Comparison of ENCODE assay signal across 8 cellular contexts in the genomic region with DNA sequence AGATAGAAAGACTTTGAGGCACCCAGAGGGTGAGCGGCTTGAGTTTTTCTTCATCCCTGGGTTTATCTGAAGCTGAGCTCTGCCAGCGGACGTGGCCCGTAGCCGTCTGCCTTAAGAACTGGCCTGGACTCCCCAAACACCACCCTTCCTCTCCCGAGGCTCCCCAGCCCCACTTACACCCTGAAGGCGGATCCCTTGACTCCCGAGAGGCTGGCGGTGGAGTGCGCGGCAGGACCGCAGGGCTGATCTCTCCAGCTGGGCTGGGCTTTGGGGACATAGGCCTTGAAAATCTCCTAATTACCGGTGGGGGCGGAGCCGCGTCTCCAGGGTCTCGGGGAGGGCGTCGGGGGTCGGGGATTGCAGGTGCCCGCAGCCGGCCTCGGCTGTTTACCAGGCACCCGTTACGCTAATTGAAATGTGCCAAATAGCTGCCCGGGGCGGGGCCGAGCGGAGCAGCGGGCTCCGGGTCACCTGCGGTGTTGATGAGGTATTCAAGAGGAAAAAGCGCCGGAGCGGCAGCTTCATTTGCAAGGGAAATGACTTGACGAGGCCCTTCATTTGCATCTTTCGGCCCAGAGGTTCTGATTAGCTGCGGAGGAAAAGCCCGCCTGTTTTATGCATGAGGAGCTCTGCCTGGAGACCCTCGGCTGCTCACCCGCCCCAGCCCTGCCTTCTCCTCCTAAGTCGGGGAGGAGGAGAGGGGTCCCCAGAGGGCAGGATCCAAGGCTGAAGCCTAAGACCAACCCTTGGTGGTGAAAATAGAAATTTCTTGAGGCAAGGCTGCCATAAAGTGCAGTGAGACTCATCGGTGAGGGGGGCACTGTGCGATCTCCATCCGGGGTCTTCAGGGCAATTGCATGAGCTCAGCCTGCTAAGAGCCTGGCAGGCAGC.
DNase-seq lines count a peak whose midpoint lies in the region; ATAC-seq and TF ChIP-seq lines count a peak whose summit lies in the region.

No MANE protein-coding gene starts in this region.

- H3K4me3 Mint-ChIP-seq in CD4-positive, CD25-positive, alpha-beta regulatory T cell: peak overlapping the region; percentile 25 to 83 (median 70)
- peak overlapping the region; percentile 67 for H3K4me3 Mint-ChIP-seq in chondrocyte (ENCODE audit: unreplicated experiment)
- H3K4me3 Mint-ChIP-seq in naive thymus-derived CD8-positive, alpha-beta T cell: peak overlapping the region; percentile 82 to 90 (median 85)

- TF ChIP-seq POLR2A in uterus (IDR thresholded peaks at IDR 0.05): no peak

- peak overlapping the region in 2 of 3 donors; percentile 38 to 78 for H3K27ac Mint-ChIP-seq in CD4-positive, CD25-positive, alpha-beta regulatory T cell
- no peak overlapping the region for H3K27ac Mint-ChIP-seq in chondrocyte (ENCODE audit: unreplicated experiment)
- peak overlapping the region; percentile 44 to 92 (median 80) for H3K27ac Mint-ChIP-seq in naive thymus-derived CD8-positive, alpha-beta T cell

- intact Hi-C loops in uterus (cut with DNase I; ENCODE audit: low total_unique reads): no loop called here

- DNase-seq in CD4-positive, CD25-positive, alpha-beta regulatory T cell: peak; percentile 21 to 52 (median 23)
- DNase-seq in NCI-H128 (lab: John Stamatoyannopoulos, UW; ENCODE audit: unreplicated experiment): peak; percentile 84
- DNase-seq in T-helper 22 cell (ENCODE audit: low read depth): peak; percentile 15
- DNase-seq in chondrocyte (ENCODE audit: low spot score): no peak
- peak; percentile 24 to 78 (median 52) for DNase-seq in naive thymus-derived CD8-positive, alpha-beta T cell
- DNase-seq in thoracic aorta (ENCODE audit: low spot score): no peak
- DNase-seq in uterus: no peak

- no peaks in the 10 kb centered on the region for H3K36me3 Mint-ChIP-seq in CD4-positive, CD25-positive, alpha-beta regulatory T cell
- no peaks in the 10 kb centered on the region for H3K36me3 Mint-ChIP-seq in chondrocyte (ENCODE audit: low read depth)
- no peaks in the 10 kb centered on the region for H3K36me3 Mint-ChIP-seq in naive thymus-derived CD8-positive, alpha-beta T cell

- ATAC-seq in CD4-positive, CD25-positive, alpha-beta regulatory T cell (ENCODE audit: low read depth in 2 of 2): peak; percentile 46 to 57
- ATAC-seq in naive thymus-derived CD8-positive, alpha-beta T cell: peak; percentile 86 to 88
- ATAC-seq in thoracic aorta (ENCODE audit: insufficient number of reproducible peaks, low FRiP score, low read depth) (no peak), GM18519 (IDR thresholded peaks at IDR 0.05; ENCODE audit: low FRiP score, unreplicated experiment) (no peak)

- peaks cover 0 to 2% (median 0%) of the 10 kb centered on the region in 7 donors for H3K9me3 Mint-ChIP-seq in CD4-positive, CD25-positive, alpha-beta regulatory T cell
- H3K9me3 Mint-ChIP-seq in chondrocyte (ENCODE audit: low read depth): no peaks in the 10 kb centered on the region
- no peaks in the 10 kb centered on the region for H3K9me3 Mint-ChIP-seq in naive thymus-derived CD8-positive, alpha-beta T cell

- H3K9me3 ChIP-seq in CD4-positive, CD25-positive, alpha-beta regulatory T cell (ENCODE audit: control insufficient read depth in 2 of 2, low read length in 2 of 2): no peaks in the 10 kb centered on the region
- H3K9me3 ChIP-seq in thoracic aorta: no peaks in the 10 kb centered on the region
- no peaks in the 10 kb centered on the region for H3K9me3 ChIP-seq in uterus

- H3K27me3 Mint-ChIP-seq in CD4-positive, CD25-positive, alpha-beta regulatory T cell: peaks cover 52% of the 10 kb centered on the region
- H3K27me3 Mint-ChIP-seq in chondrocyte (ENCODE audit: low read depth): peaks cover 65% of the 10 kb centered on the region
- peaks cover 0 to 4% (median 0%) of the 10 kb centered on the region in 5 donors for H3K27me3 Mint-ChIP-seq in naive thymus-derived CD8-positive, alpha-beta T cell

- H3K27me3 ChIP-seq in CD4-positive, CD25-positive, alpha-beta regulatory T cell (ENCODE audit: control insufficient read depth, insufficient read depth, low read length): peaks cover 8% of the 10 kb centered on the region
- peaks cover 4% of the 10 kb centered on the region for H3K27me3 ChIP-seq in thoracic aorta (replicated peaks; ENCODE audit: insufficient read depth)
- peaks cover 0 to 7% of the 10 kb centered on the region in 2 donors for H3K27me3 ChIP-seq in uterus

- no peak overlapping the region for H3K27ac ChIP-seq in CD4-positive, CD25-positive, alpha-beta regulatory T cell (ENCODE audit: insufficient read depth, low read length, poor library complexity, severe bottlenecking)
- H3K27ac ChIP-seq in thoracic aorta: no peak overlapping the region
- H3K27ac ChIP-seq in uterus: no peak overlapping the region

- H3K4me3 ChIP-seq in CD4-positive, CD25-positive, alpha-beta regulatory T cell (ENCODE audit: low read depth, low read length): peak overlapping the region; percentile 32
- H3K4me3 ChIP-seq in thoracic aorta: peak overlapping the region; percentile 48
- no peak overlapping the region for H3K4me3 ChIP-seq in uterus

- TF ChIP-seq CTCF in chondrocyte (IDR thresholded peaks at IDR 0.05) (no peak), thoracic aorta (IDR thresholded peaks at IDR 0.05) (no peak), uterus (IDR thresholded peaks at IDR 0.05) (no peak)

- peaks cover 0 to 21% (median 11%) of the 10 kb centered on the region in 4 donors for H3K4me1 Mint-ChIP-seq in CD4-positive, CD25-positive, alpha-beta regulatory T cell
- H3K4me1 Mint-ChIP-seq in chondrocyte (ENCODE audit: low read depth): peaks cover 14% of the 10 kb centered on the region
- H3K4me1 Mint-ChIP-seq in naive thymus-derived CD8-positive, alpha-beta T cell: peaks cover 11 to 27% (median 21%) of the 10 kb centered on the region in 4 donors

- H3K4me1 ChIP-seq in CD4-positive, CD25-positive, alpha-beta regulatory T cell (ENCODE audit: control insufficient read depth, insufficient read depth, low read length, poor library complexity, severe bottlenecking): peaks cover 15% of the 10 kb centered on the region
- H3K4me1 ChIP-seq in thoracic aorta (ENCODE audit: control insufficient read depth in 1 of 2, low read depth in 2 of 2) (peaks cover 0 to 11% of the 10 kb centered on the region in 2 donors), uterus (peaks cover 0 to 8% of the 10 kb centered on the region in 2 donors)

- POLR2A ChIA-PET in naive thymus-derived CD8-positive, alpha-beta T cell (lab: Charles Lee): interaction anchor here (0.6 to 1.6 kb wide), 4 partner anchors 11 to 61 kb away, joined by 3 to 8 read pairs (median 4); no protein-coding TSS in a partner anchor

- H3K36me3 ChIP-seq in CD4-positive, CD25-positive, alpha-beta regulatory T cell (ENCODE audit: control insufficient read depth, insufficient read depth, low read length): no peaks in the 10 kb centered on the region
- H3K36me3 ChIP-seq in thoracic aorta (no peaks in the 10 kb centered on the region), uterus (no peaks in the 10 kb centered on the region)

Comparison
In these comparisons a context has a peak if more than half of its experiments do, and no peak if none do; other contexts are left out.
1. ATAC-seq: peak in CD4-positive, CD25-positive, alpha-beta regulatory T cell (2 of 2) and naive thymus-derived CD8-positive, alpha-beta T cell (2 of 2); none in thoracic aorta (single experiment) and GM18519 (single experiment).
2. DNase-seq: peak in CD4-positive, CD25-positive, alpha-beta regulatory T cell (3 of 3), NCI-H128 (single experiment), T-helper 22 cell (single experiment) and naive thymus-derived CD8-positive, alpha-beta T cell (10 of 10); none in chondrocyte (single experiment), thoracic aorta (single experiment) and uterus (0 of 2).
3. H3K4me3 ChIP-seq: peak in CD4-positive, CD25-positive, alpha-beta regulatory T cell (single experiment) and thoracic aorta (single experiment); none in uterus (0 of 2).
4. Peak in every context shown above with its lines, with median percentiles within 50 percentile points of each other: H3K4me3 Mint-ChIP-seq.